Comparison of ENCODE assay signal across 14 cellular contexts in the genomic region with DNA sequence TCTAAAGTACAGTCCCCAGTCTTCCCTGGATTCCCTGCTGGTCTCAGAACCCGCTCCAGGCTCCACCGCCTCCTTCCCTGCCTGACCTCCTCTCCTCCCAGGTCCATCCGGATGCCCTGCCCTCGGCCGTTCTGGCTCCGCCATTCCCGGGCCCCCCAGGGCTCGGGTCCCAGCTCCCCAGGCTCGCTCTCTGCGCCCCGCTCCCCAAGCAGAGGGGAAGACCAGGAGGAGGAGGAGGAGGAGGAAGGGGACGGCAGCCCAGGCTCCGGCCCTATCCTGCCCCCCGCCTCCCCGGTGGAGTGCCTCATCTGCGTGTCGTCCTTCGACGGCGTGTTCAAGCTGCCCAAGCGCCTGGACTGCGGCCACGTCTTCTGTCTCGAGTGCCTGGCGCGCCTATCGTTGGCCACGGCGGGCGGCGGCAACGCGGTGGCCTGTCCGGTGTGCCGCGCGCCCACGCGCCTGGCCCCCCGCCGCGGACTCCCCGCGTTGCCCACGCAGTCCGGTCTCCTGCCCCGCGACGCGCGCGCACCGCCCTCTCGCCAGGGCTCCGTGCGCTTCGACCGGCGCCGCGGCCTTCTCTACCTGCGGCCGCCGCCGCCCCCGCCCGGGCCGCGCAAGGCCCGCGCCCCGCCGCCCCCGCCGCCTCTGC. TPM values are rescaled to one million over a fixed set of nuclear protein-coding genes. Genes with fewer than 3 reads are reported as not detected.
A peak's percentile ranks its signal among the peaks of the same experiment; 100 is the strongest.
DNase-seq lines count a peak whose midpoint lies in the region; ATAC-seq and TF ChIP-seq lines count a peak whose summit lies in the region.
"Had no signal": no experiment of that assay in that cellular context is flagged by ENCODE, and none has a peak within 500 bp of the region (broad histone marks: within the 10 kb centered on the region; RNA-seq: fewer than 3 reads in every experiment).

No MANE protein-coding gene starts in this region.

- no peaks in the 10 kb centered on the region for H3K9me2 ChIP-seq in SK-N-SH

- no peak overlapping the region for H2AFZ ChIP-seq in SK-N-SH (ENCODE audit: low read depth)

- 96% methylated on average over 74 of the region's 75 CpGs for WGBS in SK-N-SH (ENCODE audit: low lambda C conversion rate)
- no CpG with 5 or more reads among the region's 75 CpGs for WGBS in iPS DF 6.9 (ENCODE audit: insufficient coverage, insufficient read length)

- peaks cover 23% of the 10 kb centered on the region for H3K4me1 Mint-ChIP-seq in activated CD4-positive, alpha-beta T cell treated with anti-CD3 and anti-CD28 coated beads for 36 hours
- peaks cover 20 to 22% (median 21%) of the 10 kb centered on the region in 4 donors for H3K4me1 Mint-ChIP-seq in naive thymus-derived CD8-positive, alpha-beta T cell

- peaks cover 18% of the 10 kb centered on the region for H4K20me1 ChIP-seq in SK-N-SH (ENCODE audit: insufficient read depth)

- H3K27ac ChIP-seq in SK-N-SH (ENCODE audit: low read depth in 2 of 2, low read length in 1 of 2) (no peak overlapping the region), iPS DF 6.9 (ENCODE audit: low read length) (no peak overlapping the region), skin epidermis (peak overlapping the region in 18 of 21 experiments; percentile 1 to 85 (median 62))
- H3K27ac ChIP-seq: adrenal gland, pancreas had no signal

- H3K36me3 ChIP-seq in SK-N-SH (replicated peaks in 1 of 2; ENCODE audit: control insufficient read depth in 1 of 2, insufficient read depth in 2 of 2, low read length in 1 of 2) = peaks cover 28 to 30% of the 10 kb centered on the region in 2 experiments
- H3K36me3 ChIP-seq in iPS DF 6.9 (ENCODE audit: control insufficient read depth, insufficient read depth, low read length) = peaks cover 23% of the 10 kb centered on the region

- ATAC-seq in activated CD4-positive, alpha-beta T cell treated with anti-CD3 and anti-CD28 coated beads for 36 hours = no peak
- no peak for ATAC-seq in GM21447 (IDR thresholded peaks at IDR 0.05; ENCODE audit: unreplicated experiment)
- ATAC-seq in naive thymus-derived CD8-positive, alpha-beta T cell = no peak
- ATAC-seq in GM18519 (IDR thresholded peaks at IDR 0.05; ENCODE audit: low FRiP score, unreplicated experiment) = no peak

- DNase-seq in activated CD4-positive, alpha-beta T cell treated with anti-CD3 and anti-CD28 coated beads for 36 hours = peak; percentile 19
- DNase-seq in activated CD4-positive, alpha-beta T cell treated with anti-CD3 and anti-CD28 coated beads for 1 hour = no peak
- DNase-seq in SK-N-SH (no peak), iPS DF 6.9 (ENCODE audit: low read depth, low spot score) (no peak)
- DNase-seq in naive thymus-derived CD8-positive, alpha-beta T cell = no peak
- DNase-seq: ACHN; activated CD4-positive, alpha-beta memory T cell treated with anti-CD3 and anti-CD28 coated beads for 36 hours; left ventricle myocardium superior had no signal

- peaks cover 26% of the 10 kb centered on the region for H3K79me2 ChIP-seq in SK-N-SH (ENCODE audit: insufficient read depth)

- peaks cover 6 to 15% of the 10 kb centered on the region in 2 experiments; a peak in 2 of 4 replicates for H3K4me1 ChIP-seq in SK-N-SH (ENCODE audit: control insufficient read depth in 1 of 2, insufficient read depth in 2 of 2, low read depth in 1 of 2, low read length in 1 of 2)
- peaks cover 10% of the 10 kb centered on the region; the same call in 1 of the 2 replicates for H3K4me1 ChIP-seq in iPS DF 6.9 (ENCODE audit: control insufficient read depth, insufficient read depth, low read length)

- H3K27me3 ChIP-seq in SK-N-SH (ENCODE audit: insufficient read depth) (no peaks in the 10 kb centered on the region), iPS DF 6.9 (ENCODE audit: control insufficient read depth, insufficient read depth, low read length) (no peaks in the 10 kb centered on the region; the same call in 1 of the 2 replicates)
- H3K27me3 ChIP-seq: pancreas had no signal

- no peak overlapping the region for H3K9ac ChIP-seq in SK-N-SH

- H3K4me3 ChIP-seq in SK-N-SH (ENCODE audit: low read depth in 2 of 2, low read length in 1 of 2) (no peak overlapping the region), iPS DF 6.9 (ENCODE audit: low read length) (peak overlapping the region; percentile 18; the same call in 1 of the 2 replicates), skin epidermis (peak overlapping the region in 5 of 7 experiments; percentile 24 to 40 (median 28))
- H3K4me3 ChIP-seq: adrenal gland, pancreas had no signal

- H3K4me3 Mint-ChIP-seq in activated CD4-positive, alpha-beta T cell treated with anti-CD3 and anti-CD28 coated beads for 36 hours = no peak overlapping the region
- H3K4me3 Mint-ChIP-seq in naive thymus-derived CD8-positive, alpha-beta T cell = peak overlapping the region in 1 of 10 donors; percentile 27
- H3K4me3 Mint-ChIP-seq: activated CD4-positive, alpha-beta memory T cell treated with anti-CD3 and anti-CD28 coated beads for 36 hours had no signal

- no peak overlapping the region for H3K27ac Mint-ChIP-seq in activated CD4-positive, alpha-beta T cell treated with anti-CD3 and anti-CD28 coated beads for 36 hours
- H3K27ac Mint-ChIP-seq in naive thymus-derived CD8-positive, alpha-beta T cell = peak overlapping the region in 1 of 10 donors; percentile 31
- H3K27ac Mint-ChIP-seq: activated CD4-positive, alpha-beta memory T cell treated with anti-CD3 and anti-CD28 coated beads for 36 hours had no signal

- H3F3A ChIP-seq in SK-N-SH (replicated peaks; ENCODE audit: insufficient read depth) = peaks cover 45% of the 10 kb centered on the region

- intact Hi-C loops in activated CD4-positive, alpha-beta T cell treated with anti-CD3 and anti-CD28 coated beads for 36 hours (cut with DNase I, micrococcal nuclease) = no loop called here

- no peaks in the 10 kb centered on the region for H3K9me3 ChIP-seq in SK-N-SH
- no peaks in the 10 kb centered on the region for H3K9me3 ChIP-seq in iPS DF 6.9 (ENCODE audit: control insufficient read depth, insufficient read depth, low read length)
- H3K9me3 ChIP-seq: adrenal gland, pancreas had no signal

- peaks cover 2% of the 10 kb centered on the region for H3K27me3 Mint-ChIP-seq in activated CD4-positive, alpha-beta T cell treated with anti-CD3 and anti-CD28 coated beads for 36 hours
- peaks cover 0 to 24% (median 8%) of the 10 kb centered on the region in 5 donors for H3K27me3 Mint-ChIP-seq in naive thymus-derived CD8-positive, alpha-beta T cell

- no peaks in the 10 kb centered on the region for H3K9me3 Mint-ChIP-seq in activated CD4-positive, alpha-beta T cell treated with anti-CD3 and anti-CD28 coated beads for 36 hours (ENCODE audit: low read depth)
- H3K9me3 Mint-ChIP-seq in naive thymus-derived CD8-positive, alpha-beta T cell = no peaks in the 10 kb centered on the region
- H3K9me3 Mint-ChIP-seq: activated CD4-positive, alpha-beta memory T cell treated with anti-CD3 and anti-CD28 coated beads for 36 hours had no signal

- H3K4me2 ChIP-seq in SK-N-SH = no peak overlapping the region

- POLR2A ChIA-PET in activated CD4-positive, alpha-beta T cell treated with anti-CD3 and anti-CD28 coated beads for 36 hours (lab: Charles Lee) = interaction anchor here (0.5 kb wide), 1 partner anchor 57 kb away, joined by 3 read pairs; no protein-coding TSS in a partner anchor
- POLR2A ChIA-PET in SK-N-SH (lab: Yijun Ruan, JAX) = no interaction called here
- POLR2A ChIA-PET in naive thymus-derived CD8-positive, alpha-beta T cell (lab: Charles Lee) = interaction anchor here (1.4 kb wide), 1 partner anchor 9 kb away, joined by 4 read pairs; a partner anchor contains a TSS

- no peak for TF ChIP-seq CTCF in SK-N-SH (IDR thresholded peaks at IDR 0.05)

- H3K36me3 Mint-ChIP-seq in activated CD4-positive, alpha-beta T cell treated with anti-CD3 and anti-CD28 coated beads for 36 hours (ENCODE audit: low read depth) = peaks cover 39% of the 10 kb centered on the region
- H3K36me3 Mint-ChIP-seq in naive thymus-derived CD8-positive, alpha-beta T cell = peaks cover 0 to 38% (median 12%) of the 10 kb centered on the region in 3 donors

- CTCF ChIA-PET in activated CD4-positive, alpha-beta T cell treated with anti-CD3 and anti-CD28 coated beads for 36 hours (lab: Charles Lee) = no interaction called here
- CTCF ChIA-PET in SK-N-SH (lab: Yijun Ruan, JAX) = no interaction called here

- no peak for TF ChIP-seq RAD21 in SK-N-SH (IDR thresholded peaks at IDR 0.05; ENCODE audit: low read length)

- no peak for TF ChIP-seq EP300 in SK-N-SH (IDR thresholded peaks at IDR 0.05; ENCODE audit: borderline replicate concordance in 1 of 2, low read depth in 1 of 2, low read length in 1 of 2)

RNA-seq across cellular contexts. Expression of a gene that starts 0.6 kb away (rescaled TPM):
- total RNA-seq in activated CD4-positive, alpha-beta T cell treated with anti-CD3 and anti-CD28 coated beads for 36 hours = under 1 TPM; 0.25 to 0.56 TPM
- polyA plus RNA-seq in SK-N-SH (2012; rRNA removed) = 0.13 TPM in 1 of 2 replicates, not detected in the other
- polyA plus RNA-seq in SK-N-SH (2012; cell fraction: cytosol; rRNA removed) = not detected in 2 replicates
- 0.09 TPM in 1 of 2 replicates, not detected in the other for polyA plus RNA-seq in SK-N-SH (2012; cell fraction: nucleus; rRNA removed)
- 1 to 10 TPM in 1 of 2 experiments, under 1 TPM in 1; 0.39 to 1.2 TPM for total RNA-seq in naive thymus-derived CD8-positive, alpha-beta T cell
- not detected for polyA plus RNA-seq in naive thymus-derived CD8-positive, alpha-beta T cell
- total RNA-seq: adrenal gland, left ventricle myocardium superior, NCI-H460, pancreas had no signal
- polyA plus RNA-seq: adrenal gland, pancreas had no signal

RNA-seq across cellular contexts. Expression of a gene that starts 9.0 kb away (rescaled TPM):
- 1,000 to 10,000 TPM; 1,234 to 1,535 TPM for total RNA-seq in activated CD4-positive, alpha-beta T cell treated with anti-CD3 and anti-CD28 coated beads for 36 hours
- 3,905 and 4,334 TPM in 2 replicates for polyA plus RNA-seq in SK-N-SH (2012; rRNA removed)
- 2,353 and 3,574 TPM in 2 replicates for polyA plus RNA-seq in SK-N-SH (2012; cell fraction: cytosol; rRNA removed)
- 1,227 and 1,326 TPM in 2 replicates for polyA plus RNA-seq in SK-N-SH (2012; cell fraction: nucleus; rRNA removed)
- total RNA-seq in naive thymus-derived CD8-positive, alpha-beta T cell = 1,000 to 10,000 TPM; 1,656 to 1,664 TPM
- 1,000 to 10,000 TPM; 1,899 to 2,106 (median 2,080) TPM for polyA plus RNA-seq in naive thymus-derived CD8-positive, alpha-beta T cell

RNA-seq across cellular contexts. Expression of a gene that starts 12.3 kb away (rescaled TPM):
- 10 to 100 TPM in 1 of 2 experiments, 1 to 10 TPM in 1; 9.9 to 11.2 TPM for total RNA-seq in activated CD4-positive, alpha-beta T cell treated with anti-CD3 and anti-CD28 coated beads for 36 hours
- 9.4 and 12.0 TPM in 2 replicates for polyA plus RNA-seq in SK-N-SH (2012; rRNA removed)
- 7.7 and 9.6 TPM in 2 replicates for polyA plus RNA-seq in SK-N-SH (2012; cell fraction: cytosol; rRNA removed)
- polyA plus RNA-seq in SK-N-SH (2012; cell fraction: nucleus; rRNA removed) = 10.1 and 12.1 TPM in 2 replicates
- total RNA-seq in naive thymus-derived CD8-positive, alpha-beta T cell = 10 to 100 TPM; 10.6 to 10.7 TPM
- 1 to 10 TPM; 6.3 to 6.5 (median 6.4) TPM for polyA plus RNA-seq in naive thymus-derived CD8-positive, alpha-beta T cell

RNA-seq across cellular contexts. Expression of a gene that starts 15.3 kb away (rescaled TPM):
- 1 to 10 TPM; 2.0 to 2.5 TPM for total RNA-seq in activated CD4-positive, alpha-beta T cell treated with anti-CD3 and anti-CD28 coated beads for 36 hours
- 1.2 and 1.6 TPM in 2 replicates for polyA plus RNA-seq in SK-N-SH (2012; rRNA removed)
- polyA plus RNA-seq in SK-N-SH (2012; cell fraction: cytosol; rRNA removed) = 0.58 and 1.1 TPM in 2 replicates
- 2.2 and 3.3 TPM in 2 replicates for polyA plus RNA-seq in SK-N-SH (2012; cell fraction: nucleus; rRNA removed)
- 1 to 10 TPM; 5.6 to 5.8 TPM for total RNA-seq in naive thymus-derived CD8-positive, alpha-beta T cell
- polyA plus RNA-seq in naive thymus-derived CD8-positive, alpha-beta T cell = 10 to 100 TPM in 1 of 3 donors, 1 to 10 TPM in 2; 4.2 to 14.3 (median 9.9) TPM

RNA-seq across cellular contexts. Expression of a gene that starts 33.6 kb away (rescaled TPM):
- 1 to 10 TPM; 1.1 to 1.5 TPM for total RNA-seq in activated CD4-positive, alpha-beta T cell treated with anti-CD3 and anti-CD28 coated beads for 36 hours
- polyA plus RNA-seq in SK-N-SH (2012; rRNA removed) = 1.0 and 1.1 TPM in 2 replicates
- 0.30 and 0.45 TPM in 2 replicates for polyA plus RNA-seq in SK-N-SH (2012; cell fraction: cytosol; rRNA removed)
- polyA plus RNA-seq in SK-N-SH (2012; cell fraction: nucleus; rRNA removed) = 8.1 and 13.1 TPM in 2 replicates
- 1 to 10 TPM; 4.7 to 6.6 TPM for total RNA-seq in naive thymus-derived CD8-positive, alpha-beta T cell
- 1 to 10 TPM; 1.8 to 2.2 (median 1.9) TPM for polyA plus RNA-seq in naive thymus-derived CD8-positive, alpha-beta T cell

Comparison
In these comparisons a context has a peak if more than half of its experiments do, and no peak if none do; other contexts are left out.
1. H3K27ac ChIP-seq: peak in skin epidermis (18 of 21); none in SK-N-SH (0 of 2) and iPS DF 6.9 (single experiment).
2. H3K4me3 ChIP-seq: peak in iPS DF 6.9 (single experiment) and skin epidermis (5 of 7); none in SK-N-SH (0 of 2).